ENCODE assay signal across 1 cellular context in the genomic region with DNA sequence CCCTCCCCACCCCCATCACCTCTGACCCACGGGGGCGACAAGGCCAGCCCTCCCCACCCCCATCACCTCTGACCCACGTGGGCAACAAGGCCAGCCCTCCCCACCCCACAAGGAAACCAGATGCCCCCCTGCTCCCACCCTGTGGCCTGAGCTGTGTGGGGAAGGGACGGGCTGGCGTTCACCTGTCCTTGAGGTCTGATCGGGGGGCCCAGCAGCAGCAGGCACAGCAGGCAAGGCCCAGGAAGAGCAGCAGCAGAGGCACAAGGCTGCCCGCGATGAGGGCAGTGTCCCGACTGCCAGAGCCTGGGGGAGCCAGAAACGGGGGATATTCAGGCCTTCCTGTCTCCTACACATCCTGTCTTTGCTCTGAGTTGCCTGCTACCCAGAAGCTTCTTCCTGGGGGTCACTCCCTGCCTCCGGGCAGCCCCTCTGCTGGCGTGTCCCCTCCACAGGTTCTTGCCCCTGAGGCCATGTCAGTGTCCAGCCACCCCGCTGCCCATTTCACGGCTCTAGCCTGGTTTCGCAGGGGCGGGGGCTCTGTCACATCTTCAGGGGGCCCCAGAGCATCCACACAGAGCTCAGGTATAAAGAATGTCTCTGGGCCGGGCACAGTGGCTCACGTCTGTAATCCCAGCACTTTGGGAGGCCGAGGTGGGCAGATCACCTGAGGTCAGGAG.
TF ChIP-seq lines count a peak whose summit lies in the region.

No MANE protein-coding gene starts in this region.

TF ChIP-seq in HepG2, 621 proteins besides CTCF, POLR2A, EP300 and RAD21:
- TF ChIP-seq, protein P1, sequence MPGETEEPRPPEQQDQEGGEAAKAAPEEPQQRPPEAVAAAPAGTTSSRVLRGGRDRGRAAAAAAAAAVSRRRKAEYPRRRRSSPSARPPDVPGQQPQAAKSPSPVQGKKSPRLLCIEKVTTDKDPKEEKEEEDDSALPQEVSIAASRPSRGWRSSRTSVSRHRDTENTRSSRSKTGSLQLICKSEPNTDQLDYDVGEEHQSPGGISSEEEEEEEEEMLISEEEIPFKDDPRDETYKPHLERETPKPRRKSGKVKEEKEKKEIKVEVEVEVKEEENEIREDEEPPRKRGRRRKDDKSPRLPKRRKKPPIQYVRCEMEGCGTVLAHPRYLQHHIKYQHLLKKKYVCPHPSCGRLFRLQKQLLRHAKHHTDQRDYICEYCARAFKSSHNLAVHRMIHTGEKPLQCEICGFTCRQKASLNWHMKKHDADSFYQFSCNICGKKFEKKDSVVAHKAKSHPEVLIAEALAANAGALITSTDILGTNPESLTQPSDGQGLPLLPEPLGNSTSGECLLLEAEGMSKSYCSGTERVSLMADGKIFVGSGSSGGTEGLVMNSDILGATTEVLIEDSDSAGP (CRISPR knock-in tag; IDR thresholded peaks at IDR 0.05; ENCODE audit: borderline replicate concordance): peak; percentile 22; the same call in 1 of the 2 replicates
- TF ChIP-seq ZNF577 (CRISPR knock-in tag; IDR thresholded peaks at IDR 0.05; ENCODE audit: borderline replicate concordance, low read depth): no peak
